ENCODE assay signal across 20 cellular contexts in genomic region chr10:79927111-79927828, GRCh38. TPM values are rescaled to one million over a fixed set of nuclear protein-coding genes. Genes with fewer than 3 reads are reported as not detected.
DNase-seq lines count a peak whose midpoint lies in the region; ATAC-seq and TF ChIP-seq lines count a peak whose summit lies in the region.
"Had no signal": no experiment of that assay in that cellular context is flagged by ENCODE, and none has a peak within 500 bp of the region (broad histone marks: within the 10 kb centered on the region; RNA-seq: fewer than 3 reads in every experiment).

No MANE protein-coding gene starts in this region.

- CTCF ChIA-PET in RWPE1 (lab: Yijun Ruan, JAX), result interaction anchor here (0.6 to 0.7 kb wide), 2 partner anchors 22 to 389 kb away, joined by 3 read pairs; no protein-coding TSS in a partner anchor

- no peak overlapping the region for H3K27ac Mint-ChIP-seq in activated T-helper 2 cell treated with anti-CD3 and anti-CD28 coated beads, Interferon-gamma antibody, Interleukin-2, Interleukin-4, amounts not matched to agents 10 μg/mL and 5 μg/mL and 100 μg/mL, durations not matched to agents 14 hours and 24 hours and 36 hours
- H3K27ac Mint-ChIP-seq: activated CD4-positive, alpha-beta T cell treated with anti-CD3 and anti-CD28 coated beads, Interleukin-2, amount 10 ng/mL, durations not matched to agents 7 days and 5 days; activated T-helper 1 cell treated with anti-CD3 and anti-CD28 coated beads, Interleukin-12 subunit alpha, Interleukin-12 subunit beta, Interleukin-2, Interleukin-4 antibody, amounts not matched to agents 30 ng/mL and 10 ng/mL and 1 ng/mL, durations not matched to agents 14 hours and 24 hours and 36 hours; dendritic cell treated with granulocyte-macrophage colony-stimulating factor and Interleukin-4, amounts not matched to agents 40 ng/mL and 50 ng/mL, for 4 days; nephron had no signal

- H3K27ac ChIP-seq in RWPE1, result no peak overlapping the region
- H3K27ac ChIP-seq: SJCRH30, tibial nerve had no signal

- peak; percentile 73 for DNase-seq in Ammon's horn (ENCODE audit: low spot score)
- peak; percentile 4 for DNase-seq in activated T-helper 2 cell treated with anti-CD3 and anti-CD28 coated beads, Interferon-gamma antibody, Interleukin-2, Interleukin-4, amounts not matched to agents 10 μg/mL and 5 μg/mL and 100 μg/mL, durations not matched to agents 14 hours and 24 hours and 36 hours (ENCODE audit: low spot score)
- peak; percentile 62 for DNase-seq in left ventricle myocardium superior
- no peak for DNase-seq in omental fat pad (ENCODE audit: low spot score)
- no peak for DNase-seq in NCI-H2107 (lab: John Stamatoyannopoulos, UW)
- DNase-seq in RWPE1 (ENCODE audit: low spot score), result no peak
- DNase-seq in DMS153 (lab: John Stamatoyannopoulos, UW), result no peak
- DNase-seq: activated CD4-positive, alpha-beta T cell treated with anti-CD3 and anti-CD28 coated beads, Interleukin-2, amount 10 ng/mL, durations not matched to agents 7 days and 5 days; AML-193; left colon; MG63; NCI-H2171; retina; SJCRH30; stimulated activated CD4-positive, alpha-beta T cell treated with anti-CD3 and anti-CD28 coated beads, Interleukin-1b, Interleukin-23, amount 100 ng/mL, for 48 hours had no signal

- ATAC-seq in left ventricle myocardium superior (peak; percentile 89), omental fat pad (ENCODE audit: low FRiP score) (peak; percentile 13), HG03196 (IDR thresholded peaks at IDR 0.05; ENCODE audit: unreplicated experiment) (no peak)
- ATAC-seq: left colon had no signal

- TF ChIP-seq CTCF in omental fat pad (IDR thresholded peaks at IDR 0.05) (no peak), RWPE1 (conservative IDR thresholded peaks at IDR 0.05; ENCODE audit: low read depth) (no peak)

- POLR2A ChIA-PET in RWPE1 (lab: Yijun Ruan, JAX; ENCODE audit: low non-redundant PET), result interaction anchor here (0.6 kb wide), 1 partner anchor 949 kb away, joined by 8 read pairs; no protein-coding TSS in a partner anchor

- intact Hi-C loops in activated T-helper 2 cell treated with anti-CD3 and anti-CD28 coated beads, Interferon-gamma antibody, Interleukin-2, Interleukin-4, amounts not matched to agents 10 μg/mL and 5 μg/mL and 100 μg/mL, durations not matched to agents 14 hours and 24 hours and 36 hours (cut with micrococcal nuclease), result loop anchor here (10.0 kb wide), 1 partner anchor 152 kb away; no protein-coding TSS in a partner anchor
- intact Hi-C loops in left ventricle myocardium superior (cut with micrococcal nuclease), result no loop called here

- H3K4me1 Mint-ChIP-seq in activated T-helper 2 cell treated with anti-CD3 and anti-CD28 coated beads, Interferon-gamma antibody, Interleukin-2, Interleukin-4, amounts not matched to agents 10 μg/mL and 5 μg/mL and 100 μg/mL, durations not matched to agents 14 hours and 24 hours and 36 hours (ENCODE audit: low read depth), result no peaks in the 10 kb centered on the region
- H3K4me1 Mint-ChIP-seq: activated CD4-positive, alpha-beta T cell treated with anti-CD3 and anti-CD28 coated beads, Interleukin-2, amount 10 ng/mL, durations not matched to agents 7 days and 5 days had no signal

- peaks cover 22% of the 10 kb centered on the region for H3K27me3 Mint-ChIP-seq in activated T-helper 2 cell treated with anti-CD3 and anti-CD28 coated beads, Interferon-gamma antibody, Interleukin-2, Interleukin-4, amounts not matched to agents 10 μg/mL and 5 μg/mL and 100 μg/mL, durations not matched to agents 14 hours and 24 hours and 36 hours (ENCODE audit: low read depth)

- H3K9me3 Mint-ChIP-seq in activated T-helper 2 cell treated with anti-CD3 and anti-CD28 coated beads, Interferon-gamma antibody, Interleukin-2, Interleukin-4, amounts not matched to agents 10 μg/mL and 5 μg/mL and 100 μg/mL, durations not matched to agents 14 hours and 24 hours and 36 hours, result no peaks in the 10 kb centered on the region
- H3K9me3 Mint-ChIP-seq: activated CD4-positive, alpha-beta T cell treated with anti-CD3 and anti-CD28 coated beads, Interleukin-2, amount 10 ng/mL, durations not matched to agents 7 days and 5 days; nephron had no signal

- H3K36me3 Mint-ChIP-seq in activated T-helper 2 cell treated with anti-CD3 and anti-CD28 coated beads, Interferon-gamma antibody, Interleukin-2, Interleukin-4, amounts not matched to agents 10 μg/mL and 5 μg/mL and 100 μg/mL, durations not matched to agents 14 hours and 24 hours and 36 hours (ENCODE audit: low read depth), result no peaks in the 10 kb centered on the region

- H3K4me3 Mint-ChIP-seq in activated T-helper 2 cell treated with anti-CD3 and anti-CD28 coated beads, Interferon-gamma antibody, Interleukin-2, Interleukin-4, amounts not matched to agents 10 μg/mL and 5 μg/mL and 100 μg/mL, durations not matched to agents 14 hours and 24 hours and 36 hours (ENCODE audit: low read depth), result no peak overlapping the region
- H3K4me3 Mint-ChIP-seq: activated CD4-positive, alpha-beta T cell treated with anti-CD3 and anti-CD28 coated beads, Interleukin-2, amount 10 ng/mL, durations not matched to agents 7 days and 5 days; activated T-helper 1 cell treated with anti-CD3 and anti-CD28 coated beads, Interleukin-12 subunit alpha, Interleukin-12 subunit beta, Interleukin-2, Interleukin-4 antibody, amounts not matched to agents 30 ng/mL and 10 ng/mL and 1 ng/mL, durations not matched to agents 14 hours and 24 hours and 36 hours; dendritic cell treated with granulocyte-macrophage colony-stimulating factor and Interleukin-4, amounts not matched to agents 40 ng/mL and 50 ng/mL, for 4 days; nephron had no signal

RNA-seq across cellular contexts. Expression of gene SFTPD, which starts 21.6 kb away (rescaled TPM):
- total RNA-seq in activated T-helper 2 cell treated with anti-CD3 and anti-CD28 coated beads, Interferon-gamma antibody, Interleukin-2, Interleukin-4, amounts not matched to agents 10 μg/mL and 5 μg/mL and 100 μg/mL, durations not matched to agents 14 hours and 24 hours and 36 hours, result not detected in 2 replicates
- total RNA-seq in left ventricle myocardium superior, result 0.69 TPM
- under 1 TPM in 2 of 4 donors, not detected in 2; 0.65 to 0.96 TPM for total RNA-seq in omental fat pad
- total RNA-seq: activated CD4-positive, alpha-beta T cell treated with anti-CD3 and anti-CD28 coated beads, Interleukin-2, amount 10 ng/mL, durations not matched to agents 7 days and 5 days; activated T-helper 1 cell treated with anti-CD3 and anti-CD28 coated beads, Interleukin-12 subunit alpha, Interleukin-12 subunit beta, Interleukin-2, Interleukin-4 antibody, amounts not matched to agents 30 ng/mL and 10 ng/mL and 1 ng/mL, durations not matched to agents 14 hours and 24 hours and 36 hours; left colon had no signal

Comparison
In these comparisons a context has a peak if more than half of its experiments do, and no peak if none do; other contexts are left out.
1. DNase-seq: peak in Ammon's horn (single experiment), activated T-helper 2 cell treated with anti-CD3 and anti-CD28 coated beads, Interferon-gamma antibody, Interleukin-2, Interleukin-4, amounts not matched to agents 10 μg/mL and 5 μg/mL and 100 μg/mL, durations not matched to agents 14 hours and 24 hours and 36 hours (single experiment) and left ventricle myocardium superior (single experiment); none in omental fat pad (single experiment), NCI-H2107 (single experiment), RWPE1 (single experiment) and DMS153 (single experiment).